ENCODE assay signal across 8 cellular contexts in genomic region chr3:130893240-130894129, GRCh38. TPM values are rescaled to one million over a fixed set of nuclear protein-coding genes. Genes with fewer than 3 reads are reported as not detected.
DNase-seq lines count a peak whose midpoint lies in the region; ATAC-seq and TF ChIP-seq lines count a peak whose summit lies in the region.

ATP2C1 (plus strand) TSS chr3:130894084; CDS start chr3:130894770, 686 bp downstream.

- peak in 1 of 4 experiments; percentile 25 for TF ChIP-seq CTCF in uterus (IDR thresholded peaks at IDR 0.05)

- H3K9me3 ChIP-seq in right cardiac atrium (ENCODE audit: control insufficient read depth, low read length) (no peaks in the 10 kb centered on the region), uterus (no peaks in the 10 kb centered on the region)

- H3K27me3 ChIP-seq in right cardiac atrium (ENCODE audit: control insufficient read depth, insufficient read depth) (no peaks in the 10 kb centered on the region), uterus (no peaks in the 10 kb centered on the region)

- H3K4me1 ChIP-seq in right cardiac atrium (ENCODE audit: control insufficient read depth, insufficient read depth, low read length) (no peaks in the 10 kb centered on the region), uterus (peaks cover 0 to 6% of the 10 kb centered on the region in 2 donors)

- H3K27ac ChIP-seq in right cardiac atrium (ENCODE audit: low read length), result peak within 1 kb of the TSS; percentile 95
- H3K27ac ChIP-seq in uterus, result peak within 1 kb of the TSS; percentile 90 to 93

- ATAC-seq in GM18499 (IDR thresholded peaks at IDR 0.05; ENCODE audit: insufficient read depth, unreplicated experiment) (peak; percentile 49), HG02943 (IDR thresholded peaks at IDR 0.05; ENCODE audit: low read depth, unreplicated experiment) (peak; percentile 86), right cardiac atrium (peak; percentile 99)

- TF ChIP-seq POLR2A in uterus (IDR thresholded peaks at IDR 0.05), result peak; percentile 80 to 90

- H3K36me3 ChIP-seq in uterus, result no peaks in the 10 kb centered on the region

- peak; percentile 90 to 94 for DNase-seq in NCI-H187 (lab: John Stamatoyannopoulos, UW)
- peak; percentile 82 to 93 (median 86) for DNase-seq in T-helper 2 cell
- peak; percentile 62 to 98 (median 90) for DNase-seq in anterior cingulate cortex (lab: John Stamatoyannopoulos, UW)
- peak; percentile 98 to 99 (median 99) for DNase-seq in right cardiac atrium
- peak; percentile 69 for DNase-seq in pulmonary artery endothelial cell (ENCODE audit: low read depth, low spot score)
- DNase-seq in uterus, result peak; percentile 95

- H3K4me3 ChIP-seq in right cardiac atrium (ENCODE audit: low read length) (peak within 1 kb of the TSS; percentile 92), uterus (peak within 1 kb of the TSS; percentile 62 to 76)

- intact Hi-C loops in right cardiac atrium (cut with DNase I) (loop anchor here (2.0 to 5.0 kb wide), 3 partner anchors 131 to 136 kb away; no protein-coding TSS in a partner anchor), uterus (cut with DNase I; ENCODE audit: low total_unique reads) (loop anchor here (10.0 kb wide), 1 partner anchor 149 kb away; the partner anchor contains the start of gene PIK3R4)

- WGBS in right cardiac atrium, result under 1% methylated on average over 73 of the region's 73 CpGs

RNA-seq across cellular contexts. Expression of gene ATP2C1, which starts in this region (rescaled TPM):
- 10 to 100 TPM; 55.7 to 59.8 (median 57.5) TPM for total RNA-seq in right cardiac atrium
- polyA plus RNA-seq in right cardiac atrium, result 33.3 TPM
- 87.4 and 118 TPM in 2 replicates for total RNA-seq in pulmonary artery endothelial cell
- 100 to 1,000 TPM in 2 of 4 donors, 10 to 100 TPM in 2; 33.2 to 176 (median 84.7) TPM for total RNA-seq in uterus

Comparison
In these comparisons a context has a peak if more than half of its experiments do, and no peak if none do; other contexts are left out.
1. Peak in every context shown above with its lines: DNase-seq, ATAC-seq, H3K4me3 ChIP-seq and H3K27ac ChIP-seq.
2. ATAC-seq: peak in every context shown above with its lines; median percentile 99 in right cardiac atrium; 86 in HG02943; 49 in GM18499.